ENCODE assay signal across 23 cellular contexts in the genomic region with DNA sequence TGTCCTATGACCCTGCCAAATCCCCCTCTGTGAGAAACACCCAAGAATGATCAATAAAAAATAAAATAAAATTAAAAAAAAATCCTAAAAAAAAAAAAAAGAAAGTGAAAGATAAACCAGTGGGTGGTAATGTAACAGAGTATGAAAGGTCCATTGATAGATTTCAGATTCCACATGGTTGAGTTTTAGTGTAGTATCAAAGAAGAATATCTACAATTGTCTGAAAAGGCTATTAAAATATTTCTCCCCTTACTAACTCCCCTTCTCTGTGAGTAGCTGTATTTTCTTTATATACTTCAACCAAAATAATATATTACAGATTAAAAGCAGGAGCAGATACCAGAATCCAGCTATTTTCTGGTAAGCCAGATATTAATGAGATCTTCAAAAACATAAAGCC.
"Had no signal": no experiment of that assay in that cellular context is flagged by ENCODE, and none has a peak within 500 bp of the region (broad histone marks: within the 10 kb centered on the region; RNA-seq: fewer than 3 reads in every experiment).

No MANE protein-coding gene starts in this region.

- H3K4me3 Mint-ChIP-seq: mesothelial cell of epicardium, naive B cell had no signal

- FAIRE-seq: colon, endothelial cell of umbilical vein, islet of Langerhans, keratinocyte had no signal

- H3K27ac Mint-ChIP-seq: mesothelial cell of epicardium, naive B cell had no signal

- H3K9me3 ChIP-seq: esophagus muscularis mucosa, gastrocnemius medialis, heart left ventricle, lower lobe of right lung, mucosa of descending colon had no signal

- H3K4me3 ChIP-seq: coronary artery, dorsolateral prefrontal cortex, esophagus muscularis mucosa, gastrocnemius medialis, heart left ventricle, hepatocyte, lower lobe of right lung, mucosa of descending colon had no signal

- ATAC-seq: foreskin keratinocyte, gastrocnemius medialis, heart left ventricle, left cardiac atrium, left lobe of liver, left ventricle myocardium superior, lower lobe of right lung, mucosa of descending colon had no signal

- H3K4me1 Mint-ChIP-seq: mesothelial cell of epicardium, naive B cell had no signal

- H3K36me3 ChIP-seq: gastrocnemius medialis had no signal

- H3K27me3 ChIP-seq: dorsolateral prefrontal cortex, esophagus muscularis mucosa, foreskin keratinocyte, gastrocnemius medialis, heart left ventricle, hepatocyte had no signal

- DNase-seq: dermis blood vessel endothelial cell; dorsolateral prefrontal cortex; effector CD4-positive, alpha-beta T cell; effector memory CD4-positive, alpha-beta T cell; foreskin keratinocyte; gastrocnemius medialis; heart left ventricle; hypothalamus; left cardiac atrium; left ventricle myocardium superior; lower lobe of right lung; mesenchymal stem cell; mucosa of descending colon; naive B cell had no signal

- H3K27me3 Mint-ChIP-seq: naive B cell had no signal

- H3K9me3 Mint-ChIP-seq: mesothelial cell of epicardium, naive B cell had no signal

- H3K27ac ChIP-seq: coronary artery, dorsolateral prefrontal cortex, esophagus muscularis mucosa, foreskin keratinocyte, gastrocnemius medialis, heart left ventricle, hepatocyte, lower lobe of right lung had no signal

- H3K4me1 ChIP-seq: esophagus muscularis mucosa, foreskin keratinocyte, gastrocnemius medialis, lower lobe of right lung had no signal

- H3K4me2 ChIP-seq: hepatocyte had no signal
